Comparison of ENCODE assay signal across 29 cellular contexts in genomic region chr15:83504365-83504764, GRCh38. TPM values are rescaled to one million over a fixed set of nuclear protein-coding genes. Genes with fewer than 3 reads are reported as not detected.
DNase-seq lines count a peak whose midpoint lies in the region; ATAC-seq, FAIRE-seq and TF ChIP-seq lines count a peak whose summit lies in the region.
"Had no signal": no experiment of that assay in that cellular context is flagged by ENCODE, and none has a peak within 500 bp of the region (broad histone marks: within the 10 kb centered on the region; RNA-seq: fewer than 3 reads in every experiment).

No MANE protein-coding gene starts in this region.

- no peaks in the 10 kb centered on the region for H3K4me1 ChIP-seq in spleen
- H3K4me1 ChIP-seq in uterus, result no peaks in the 10 kb centered on the region
- H3K4me1 ChIP-seq: upper lobe of left lung had no signal

- H3K36me3 ChIP-seq in MG63, result no peaks in the 10 kb centered on the region
- no peaks in the 10 kb centered on the region for H3K36me3 ChIP-seq in bronchial epithelial cell (ENCODE audit: control insufficient read depth, insufficient read depth, low read length)
- no peaks in the 10 kb centered on the region for H3K36me3 ChIP-seq in spleen
- H3K36me3 ChIP-seq in uterus, result no peaks in the 10 kb centered on the region
- H3K36me3 ChIP-seq: upper lobe of left lung had no signal

- H3K4me3 ChIP-seq in MG63 (no peak overlapping the region), bronchial epithelial cell (ENCODE audit: low read depth, low read length) (no peak overlapping the region), spleen (no peak overlapping the region), uterus (no peak overlapping the region)
- H3K4me3 ChIP-seq: lung, mucosa of descending colon, upper lobe of left lung had no signal

- H3K9me3 ChIP-seq in MG63 (no peaks in the 10 kb centered on the region), spleen (no peaks in the 10 kb centered on the region), uterus (no peaks in the 10 kb centered on the region)
- H3K9me3 ChIP-seq: mucosa of descending colon, upper lobe of left lung had no signal

- peak; percentile 13 for DNase-seq in ELF-1 (ENCODE audit: low read depth, low spot score)
- peak; percentile 33 for DNase-seq in MG63
- peak; percentile 10 for DNase-seq in bronchial epithelial cell (ENCODE audit: low read depth)
- DNase-seq in myocyte (ENCODE audit: low read depth), result peak; percentile 3
- no peak for DNase-seq in SIG-M5 (lab: John Stamatoyannopoulos, UW)
- no peak for DNase-seq in spleen
- DNase-seq in uterus, result no peak
- DNase-seq: activated CD4-positive, alpha-beta T cell treated with anti-CD3 and anti-CD28 coated beads for 4 hours; activated gamma-delta T cell treated with Interleukin-2 at 50 U/mL for 16 hours; activated T-cell treated with anti-CD3 and anti-CD28 coated beads, Interleukin-2, amount 50 U/mL, for 24 hours; GF-D8; glutamatergic neuron; HFFc6; kidney glomerular epithelial cell; mucosa of descending colon; NCI-H1105; NCI-H2029; nephron progenitor cell; right cardiac atrium; stimulated activated CD4-positive, alpha-beta T cell treated with anti-CD3 and anti-CD28 coated beads, Interleukin-12 subunit alpha, Interleukin-12 subunit beta, amount 100 ng/mL, for 4 hours; stimulated activated CD4-positive, alpha-beta T cell treated with anti-CD3 and anti-CD28 coated beads, Interleukin-4, amount 100 ng/mL, for 1 hour; upper lobe of left lung had no signal

- ATAC-seq in HG03196 (IDR thresholded peaks at IDR 0.05; ENCODE audit: unreplicated experiment), result no peak
- ATAC-seq: mucosa of descending colon, right cardiac atrium had no signal

- no peaks in the 10 kb centered on the region for H3K27me3 ChIP-seq in MG63
- H3K27me3 ChIP-seq in bronchial epithelial cell (ENCODE audit: control insufficient read depth, insufficient read depth, low read length), result no peaks in the 10 kb centered on the region
- peaks cover 0 to 8% (median 0%) of the 10 kb centered on the region in 7 donors for H3K27me3 ChIP-seq in spleen (replicated peaks in 1 of 7)
- H3K27me3 ChIP-seq in uterus, result no peaks in the 10 kb centered on the region
- H3K27me3 ChIP-seq: upper lobe of left lung had no signal

- intact Hi-C loops in spleen (cut with DNase I; ENCODE audit: low total_unique reads), result no loop called here
- intact Hi-C loops in uterus (cut with DNase I; ENCODE audit: low total_unique reads), result no loop called here

- H3K27ac ChIP-seq in spleen, result no peak overlapping the region
- no peak overlapping the region for H3K27ac ChIP-seq in uterus
- H3K27ac ChIP-seq: upper lobe of left lung had no signal

- TF ChIP-seq POLR2A in spleen (IDR thresholded peaks at IDR 0.05), result no peak
- no peak for TF ChIP-seq POLR2A in uterus (IDR thresholded peaks at IDR 0.05)

- FAIRE-seq in bronchial epithelial cell (lab: Jason Lieb, UNC), result no peak
- FAIRE-seq: endothelial cell of umbilical vein had no signal

- WGBS in spleen, 5 donors, result 78 to 90% (median 88%) methylated on average over 4 of the region's 4 CpGs

- TF ChIP-seq CTCF in bronchial epithelial cell (IDR thresholded peaks at IDR 0.05; ENCODE audit: insufficient read depth, low read length, severe bottlenecking) (no peak), spleen (IDR thresholded peaks at IDR 0.05 in 8 of 11, conservative IDR thresholded peaks at IDR 0.05 in 3 of 11) (no peak), uterus (IDR thresholded peaks at IDR 0.05) (no peak)

RNA-seq across cellular contexts. Expression of gene SH3GL3, which starts 57.2 kb away (rescaled TPM):
- 0.15 and 2.4 TPM in 2 replicates for total RNA-seq in MG63 (2014; rRNA removed; shearing (Covaris generic); ENCODE audit: low replicate concordance)
- total RNA-seq in bronchial epithelial cell (0.51 and 1.1 TPM in 2 replicates), myocyte (0.88 TPM in 1 of 2 replicates, not detected in the other), spleen (not detected), uterus (10 to 100 TPM in 1 of 4 donors, 1 to 10 TPM in 2, not detected in 1; 1.2 to 11.8 (median 2.0) TPM)
- 0.11 TPM for polyA plus RNA-seq in myocyte (2012)
- under 1 TPM in 1 of 3 donors, not detected in 2; 0.06 TPM for polyA plus RNA-seq in spleen
- total RNA-seq: activated CD8-positive, alpha-beta memory T cell treated with anti-CD3 and anti-CD28 coated beads for 36 hours; endothelial cell of umbilical vein; HFFc6; subcutaneous adipose tissue; T-helper 2 cell treated with Interferon-gamma antibody and Interleukin-4, amounts not matched to agents 100 ng/mL and 5 ng/mL, for 36 hours had no signal
- polyA plus RNA-seq: BJ, endothelial cell of umbilical vein had no signal

Comparison
In these comparisons a context has a peak if more than half of its experiments do, and no peak if none do; other contexts are left out.
1. DNase-seq: peak in ELF-1 (single experiment), MG63 (single experiment), bronchial epithelial cell (single experiment) and myocyte (single experiment); none in SIG-M5 (single experiment), spleen (single experiment) and uterus (0 of 2).